10 cellular contexts compared by ENCODE assay signal in genomic region chr3:17025594-17026139, GRCh38.
DNase-seq lines count a peak whose midpoint lies in the region; ATAC-seq, FAIRE-seq and TF ChIP-seq lines count a peak whose summit lies in the region.
"Had no signal": no experiment of that assay in that cellular context is flagged by ENCODE, and none has a peak within 500 bp of the region (broad histone marks: within the 10 kb centered on the region; RNA-seq: fewer than 3 reads in every experiment).

No MANE protein-coding gene starts in this region.

- no peak overlapping the region for H2AFZ ChIP-seq in PC-3 (ENCODE audit: low read length)

- H3K4me2 ChIP-seq in PC-3 (ENCODE audit: low read length) = no peak overlapping the region

- H3K27ac Mint-ChIP-seq in activated naive CD8-positive, alpha-beta T cell treated with anti-CD3 and anti-CD28 coated beads for 36 hours = peak overlapping the region; percentile 61

- peak overlapping the region; percentile 30 for H3K4me3 Mint-ChIP-seq in activated naive CD8-positive, alpha-beta T cell treated with anti-CD3 and anti-CD28 coated beads for 36 hours

- H3K27me3 ChIP-seq in PC-3 (ENCODE audit: low read length) = no peaks in the 10 kb centered on the region

- no peaks in the 10 kb centered on the region for H3K27me3 Mint-ChIP-seq in activated naive CD8-positive, alpha-beta T cell treated with anti-CD3 and anti-CD28 coated beads for 36 hours

- H3K27ac ChIP-seq in PC-3 (ENCODE audit: low read length) = no peak overlapping the region

- ATAC-seq in GM19452 (IDR thresholded peaks at IDR 0.05; ENCODE audit: unreplicated experiment) (no peak), PC-3 (no peak), HG03521 (IDR thresholded peaks at IDR 0.05; ENCODE audit: unreplicated experiment) (no peak)
- ATAC-seq: K562 had no signal

- no peaks in the 10 kb centered on the region for H4K20me1 ChIP-seq in PC-3 (ENCODE audit: low read length)

- no peaks in the 10 kb centered on the region; the same call in 1 of the 2 replicates for H3K4me1 ChIP-seq in PC-3 (ENCODE audit: insufficient read depth, low read length)

- H3K4me3 ChIP-seq in PC-3 (ENCODE audit: low read length) = no peak overlapping the region
- H3K4me3 ChIP-seq: K562 had no signal

- peaks cover 33% of the 10 kb centered on the region for H3K36me3 Mint-ChIP-seq in activated naive CD8-positive, alpha-beta T cell treated with anti-CD3 and anti-CD28 coated beads for 36 hours

- no peak overlapping the region for H3K9ac ChIP-seq in PC-3 (ENCODE audit: low read length)

- CTCF ChIA-PET in PC-3 (lab: Charles Lee) = no interaction called here

- BruUV-seq in PC-3 (replicated peaks; lab: Mats Ljungman, UMichigan) = no TSS peak

- no peaks in the 10 kb centered on the region for H3K9me3 ChIP-seq in PC-3 (ENCODE audit: low read length)

- peaks cover 76% of the 10 kb centered on the region for H3K4me1 Mint-ChIP-seq in activated naive CD8-positive, alpha-beta T cell treated with anti-CD3 and anti-CD28 coated beads for 36 hours

- intact Hi-C loops in PC-3 (cut with micrococcal nuclease) = no loop called here

- H3K9me3 Mint-ChIP-seq in activated naive CD8-positive, alpha-beta T cell treated with anti-CD3 and anti-CD28 coated beads for 36 hours = no peaks in the 10 kb centered on the region

- H3K36me3 ChIP-seq in PC-3 (ENCODE audit: low read depth, low read length) = no peaks in the 10 kb centered on the region

- H3K9me2 ChIP-seq in PC-3 (replicated peaks; ENCODE audit: low read length) = no peaks in the 10 kb centered on the region

- no peaks in the 10 kb centered on the region for H3F3A ChIP-seq in PC-3 (ENCODE audit: low read length, unreplicated experiment)

- peak; percentile 73 for DNase-seq in activated CD4-positive, alpha-beta T cell treated with anti-CD3 and anti-CD28 coated beads for 48 hours
- DNase-seq in activated CD4-positive, alpha-beta T cell treated with anti-CD3 and anti-CD28 coated beads, Interleukin-2, amount 50 U/mL, for 1 hour = no peak
- DNase-seq in GM19239 (ENCODE audit: insufficient read length, low spot score) = no peak
- DNase-seq in activated naive CD8-positive, alpha-beta T cell treated with anti-CD3 and anti-CD28 coated beads for 36 hours = peak; percentile 66
- DNase-seq in stimulated activated CD4-positive, alpha-beta T cell treated with anti-CD3 and anti-CD28 coated beads, Interleukin-4, amount 100 ng/mL, for 4 hours = peak; percentile 36 to 64
- DNase-seq in PC-3 = no peak
- DNase-seq: NCI-H446 had no signal

- H3K79me2 ChIP-seq in PC-3 (ENCODE audit: low read length) = no peaks in the 10 kb centered on the region

- POLR2A ChIA-PET in PC-3 (lab: Charles Lee; ENCODE audit: unreplicated experiment) = no interaction called here

- peak; percentile 56 for FAIRE-seq in GM19239 (lab: Jason Lieb, UNC)
- FAIRE-seq: K562 had no signal

- TF ChIP-seq CTCF in PC-3 (conservative IDR thresholded peaks at IDR 0.05; ENCODE audit: low read depth, low read length) = no peak

Comparison
In these comparisons a context has a peak if more than half of its experiments do, and no peak if none do; other contexts are left out.
1. DNase-seq: peak in activated CD4-positive, alpha-beta T cell treated with anti-CD3 and anti-CD28 coated beads for 48 hours (single experiment), activated naive CD8-positive, alpha-beta T cell treated with anti-CD3 and anti-CD28 coated beads for 36 hours (single experiment) and stimulated activated CD4-positive, alpha-beta T cell treated with anti-CD3 and anti-CD28 coated beads, Interleukin-4, amount 100 ng/mL, for 4 hours (2 of 2); none in activated CD4-positive, alpha-beta T cell treated with anti-CD3 and anti-CD28 coated beads, Interleukin-2, amount 50 U/mL, for 1 hour (single experiment), GM19239 (single experiment) and PC-3 (single experiment).